In genomic region chr10:35340975-35341374, GRCh38 we compare ENCODE assay signal across 1 cellular context.
TF ChIP-seq lines count a peak whose summit lies in the region.

No MANE protein-coding gene starts in this region.

TF ChIP-seq in HEK293, 187 proteins besides CTCF, POLR2A, EP300 and RAD21 (continued from another document):
- no peak for TF ChIP-seq ZNF157 (tag by site-specific recombination; IDR thresholded peaks at IDR 0.05)
- TF ChIP-seq, protein P1, sequence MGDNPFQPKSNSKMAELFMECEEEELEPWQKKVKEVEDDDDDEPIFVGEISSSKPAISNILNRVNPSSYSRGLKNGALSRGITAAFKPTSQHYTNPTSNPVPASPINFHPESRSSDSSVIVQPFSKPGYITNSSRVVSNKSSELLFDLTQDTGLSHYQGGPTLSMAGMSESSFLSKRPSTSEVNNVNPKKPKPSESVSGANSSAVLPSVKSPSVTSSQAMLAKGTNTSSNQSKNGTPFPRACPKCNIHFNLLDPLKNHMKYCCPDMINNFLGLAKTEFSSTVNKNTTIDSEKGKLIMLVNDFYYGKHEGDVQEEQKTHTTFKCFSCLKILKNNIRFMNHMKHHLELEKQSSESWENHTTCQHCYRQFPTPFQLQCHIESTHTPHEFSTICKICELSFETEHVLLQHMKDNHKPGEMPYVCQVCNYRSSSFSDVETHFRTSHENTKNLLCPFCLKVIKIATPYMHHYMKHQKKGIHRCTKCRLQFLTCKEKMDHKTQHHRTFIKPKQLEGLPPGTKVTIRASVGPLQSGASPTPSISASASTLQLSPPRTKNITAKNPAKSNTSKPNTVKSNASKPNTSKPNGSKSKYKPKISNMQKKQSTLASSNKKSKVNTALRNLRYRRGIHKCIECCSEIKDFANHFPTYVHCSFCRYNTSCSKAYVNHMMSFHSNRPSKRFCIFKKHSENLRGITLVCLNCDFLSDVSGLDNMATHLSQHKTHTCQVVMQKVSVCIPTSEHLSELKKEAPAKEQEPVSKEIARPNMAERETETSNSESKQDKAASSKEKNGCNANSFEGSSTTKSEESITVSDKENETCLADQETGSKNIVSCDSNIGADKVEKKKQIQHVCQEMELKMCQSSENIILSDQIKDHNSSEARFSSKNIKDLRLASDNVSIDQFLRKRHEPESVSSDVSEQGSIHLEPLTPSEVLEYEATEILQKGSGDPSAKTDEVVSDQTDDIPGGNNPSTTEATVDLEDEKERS (tag by site-specific recombination; IDR thresholded peaks at IDR 0.05) = no peak
- TF ChIP-seq ZNF248 (tag by site-specific recombination; IDR thresholded peaks at IDR 0.05) = no peak
- TF ChIP-seq ZNF184 (tag by site-specific recombination; IDR thresholded peaks at IDR 0.05) = no peak
- TF ChIP-seq ZNF132 (tag by site-specific recombination; IDR thresholded peaks at IDR 0.05; ENCODE audit: borderline replicate concordance) = no peak
- TF ChIP-seq YY2 (tag by site-specific recombination; IDR thresholded peaks at IDR 0.05) = no peak
- no peak for TF ChIP-seq ZNF529 (tag by site-specific recombination; IDR thresholded peaks at IDR 0.05; ENCODE audit: insufficient replicate concordance)
- peak; percentile 41; the same call in 1 of the 2 replicates for TF ChIP-seq ZNF600 (tag by site-specific recombination; IDR thresholded peaks at IDR 0.05)
TF ChIP-seq in HEK293: peak in this region for 2.
